17 cellular contexts compared by ENCODE assay signal in the genomic region with DNA sequence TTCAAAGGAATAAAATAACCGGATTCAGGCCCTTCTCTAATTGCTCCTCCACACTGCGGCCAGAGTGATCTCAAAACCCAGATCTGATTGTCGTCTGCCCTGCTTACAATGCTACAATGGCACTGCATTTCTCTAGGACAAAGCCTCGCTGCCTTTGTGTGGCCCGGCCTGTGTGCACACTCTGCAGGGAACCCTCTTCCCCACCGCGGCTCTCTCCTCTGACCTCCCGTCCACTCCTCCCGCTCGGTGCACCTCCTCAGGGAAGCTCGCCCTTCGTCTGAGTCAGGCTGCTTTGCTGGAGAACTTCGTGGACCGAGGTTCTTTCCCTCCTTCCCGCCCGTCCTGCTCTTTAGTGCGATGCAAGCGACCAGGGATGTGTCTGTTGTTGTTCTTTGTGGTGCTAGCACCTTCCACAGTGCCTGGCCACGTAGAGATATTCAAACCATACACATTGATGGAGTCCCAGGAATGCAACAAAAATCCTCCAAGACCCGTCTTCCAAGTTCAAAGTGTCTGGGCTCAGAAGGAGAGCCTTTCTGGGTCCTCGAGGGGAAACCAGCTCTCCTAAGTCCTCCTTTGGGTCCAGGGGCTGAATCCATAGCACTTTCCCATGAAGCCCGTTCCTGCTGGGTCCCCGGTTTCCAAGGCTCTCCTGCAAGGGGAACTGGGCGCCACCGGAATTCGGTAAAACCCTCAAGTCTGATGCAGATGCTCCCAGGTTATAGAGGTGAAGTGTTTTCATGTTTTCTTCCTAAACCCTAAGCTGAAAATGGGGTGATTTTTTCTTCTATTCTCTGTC.
"Had no signal": no experiment of that assay in that cellular context is flagged by ENCODE, and none has a peak within 500 bp of the region (broad histone marks: within the 10 kb centered on the region; RNA-seq: fewer than 3 reads in every experiment).

No MANE protein-coding gene starts in this region.

- H3K27ac ChIP-seq: cardiac muscle cell, foreskin keratinocyte, hepatocyte, psoas muscle, spleen, thyroid gland, WERI-Rb-1 had no signal

- H3K4me1 ChIP-seq: foreskin keratinocyte, psoas muscle, spleen had no signal

- H3K4me2 ChIP-seq: hepatocyte had no signal

- DNase-seq: activated CD4-positive, alpha-beta T cell treated with anti-CD3 and anti-CD28 coated beads, Interleukin-2, amount 50 U/mL, for 48 hours; activated naive CD4-positive, alpha-beta T cell treated with Interleukin-2 at 50 U/mL for 16 hours; activated naive CD8-positive, alpha-beta T cell treated with anti-CD3 and anti-CD28 coated beads, Interleukin-2, amount 10 ng/mL, durations not matched to agents 7 days and 5 days; amygdala; foreskin keratinocyte; midbrain; psoas muscle; spleen; stimulated activated naive CD4-positive, alpha-beta T cell; thyroid gland; WERI-Rb-1 had no signal

- H3K36me3 ChIP-seq: cardiac muscle cell, spleen, thyroid gland, WERI-Rb-1 had no signal

- H3K9me3 ChIP-seq: thyroid gland had no signal

- H3K27ac Mint-ChIP-seq: activated naive CD8-positive, alpha-beta T cell treated with anti-CD3 and anti-CD28 coated beads, Interleukin-2, amount 10 ng/mL, durations not matched to agents 7 days and 5 days; activated T-helper 17 cell treated with anti-CD3 and anti-CD28 coated beads, Interleukin-2, amount 50 U/mL, for 72 hours had no signal

- ATAC-seq: activated T-helper 17 cell treated with anti-CD3 and anti-CD28 coated beads, Interleukin-2, amount 50 U/mL, for 72 hours; foreskin keratinocyte; left lobe of liver; psoas muscle had no signal

- H3K4me3 Mint-ChIP-seq: activated naive CD8-positive, alpha-beta T cell treated with anti-CD3 and anti-CD28 coated beads, Interleukin-2, amount 10 ng/mL, durations not matched to agents 7 days and 5 days; activated T-helper 17 cell treated with anti-CD3 and anti-CD28 coated beads, Interleukin-2, amount 50 U/mL, for 72 hours; nephron had no signal

- H3K4me3 ChIP-seq: cardiac muscle cell, hepatocyte, lung, psoas muscle, spleen, thyroid gland had no signal

- H3K27me3 ChIP-seq: cardiac muscle cell, hepatocyte, thyroid gland had no signal

- H2AFZ ChIP-seq: hepatocyte had no signal

- H3K4me1 Mint-ChIP-seq: activated naive CD8-positive, alpha-beta T cell treated with anti-CD3 and anti-CD28 coated beads, Interleukin-2, amount 10 ng/mL, durations not matched to agents 7 days and 5 days had no signal
